Comparison of ENCODE assay signal across 29 cellular contexts in the genomic region with DNA sequence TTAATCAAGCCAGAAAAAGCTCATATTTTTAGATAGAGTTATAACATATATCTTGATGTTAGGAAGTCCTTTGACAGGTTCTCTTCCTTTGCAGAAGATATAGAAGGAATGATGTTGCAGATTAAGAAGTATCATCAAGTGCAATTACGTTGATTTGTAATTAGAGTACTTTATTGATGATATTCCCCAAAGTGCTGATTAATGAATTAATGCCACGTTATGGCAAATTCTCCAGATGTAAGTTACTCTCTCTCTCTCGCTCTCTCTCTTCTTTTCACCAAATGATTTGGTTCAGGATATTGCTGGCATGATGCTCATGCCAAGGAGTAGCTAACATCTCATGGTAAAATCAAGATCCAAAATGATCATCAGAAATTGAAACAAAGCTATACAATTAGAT.
"Had no signal": no experiment of that assay in that cellular context is flagged by ENCODE, and none has a peak within 500 bp of the region (broad histone marks: within the 10 kb centered on the region; RNA-seq: fewer than 3 reads in every experiment).

No MANE protein-coding gene starts in this region.

- H3K4me1 ChIP-seq: colonic mucosa, esophagus muscularis mucosa, esophagus squamous epithelium, foreskin keratinocyte, gastrocnemius medialis, gastroesophageal sphincter, heart left ventricle, heart right ventricle had no signal

- H3K4me3 ChIP-seq: colonic mucosa, coronary artery, dorsolateral prefrontal cortex, esophagus muscularis mucosa, esophagus squamous epithelium, gastrocnemius medialis, gastroesophageal sphincter, heart left ventricle, heart right ventricle had no signal

- ATAC-seq: effector memory CD8-positive, alpha-beta T cell; esophagus mucosa; foreskin keratinocyte; gastrocnemius medialis; gastroesophageal sphincter; heart left ventricle; heart right ventricle had no signal

- FAIRE-seq: colon, endometrium, endothelial cell of umbilical vein, frontal cortex had no signal

- H3K36me3 ChIP-seq: colonic mucosa, esophagus muscularis mucosa, esophagus squamous epithelium, gastrocnemius medialis, gastroesophageal sphincter, heart left ventricle, heart right ventricle had no signal

- H3K4me3 Mint-ChIP-seq: dendritic cell treated with granulocyte-macrophage colony-stimulating factor and Interleukin-4, amounts not matched to agents 40 ng/mL and 50 ng/mL, for 4 days; effector memory CD8-positive, alpha-beta T cell; endodermal cell had no signal

- H3K4me1 Mint-ChIP-seq: endodermal cell had no signal

- DNase-seq: colonic mucosa; cortex of kidney; dermis blood vessel endothelial cell; dorsolateral prefrontal cortex; effector CD4-positive, alpha-beta T cell; effector CD8-positive, alpha-beta T cell; effector memory CD4-positive, alpha-beta T cell; effector memory CD8-positive, alpha-beta T cell; endodermal cell; erythroblast; esophagus squamous epithelium; foreskin fibroblast; foreskin keratinocyte; foreskin melanocyte; gastrocnemius medialis; glutamatergic neuron; head of caudate nucleus; heart left ventricle; heart right ventricle had no signal

- H3K27ac ChIP-seq: colonic mucosa, coronary artery, dorsolateral prefrontal cortex, epithelial cell of prostate, esophagus muscularis mucosa, esophagus squamous epithelium, foreskin keratinocyte, gastrocnemius medialis, gastroesophageal sphincter, heart left ventricle, heart right ventricle had no signal

- H3K27ac Mint-ChIP-seq: dendritic cell treated with granulocyte-macrophage colony-stimulating factor and Interleukin-4, amounts not matched to agents 40 ng/mL and 50 ng/mL, for 4 days; effector memory CD8-positive, alpha-beta T cell; endodermal cell had no signal

- H3K9me3 Mint-ChIP-seq: dendritic cell treated with granulocyte-macrophage colony-stimulating factor and Interleukin-4, amounts not matched to agents 40 ng/mL and 50 ng/mL, for 4 days; effector memory CD8-positive, alpha-beta T cell; endodermal cell had no signal

- H3K9me3 ChIP-seq: colonic mucosa, esophagus muscularis mucosa, esophagus squamous epithelium, gastrocnemius medialis, gastroesophageal sphincter, heart left ventricle, heart right ventricle had no signal

- H3K27me3 ChIP-seq: colonic mucosa, dorsolateral prefrontal cortex, esophagus muscularis mucosa, esophagus squamous epithelium, foreskin keratinocyte, gastrocnemius medialis, gastroesophageal sphincter, heart left ventricle had no signal
